8 cellular contexts compared by ENCODE assay signal in the genomic region with DNA sequence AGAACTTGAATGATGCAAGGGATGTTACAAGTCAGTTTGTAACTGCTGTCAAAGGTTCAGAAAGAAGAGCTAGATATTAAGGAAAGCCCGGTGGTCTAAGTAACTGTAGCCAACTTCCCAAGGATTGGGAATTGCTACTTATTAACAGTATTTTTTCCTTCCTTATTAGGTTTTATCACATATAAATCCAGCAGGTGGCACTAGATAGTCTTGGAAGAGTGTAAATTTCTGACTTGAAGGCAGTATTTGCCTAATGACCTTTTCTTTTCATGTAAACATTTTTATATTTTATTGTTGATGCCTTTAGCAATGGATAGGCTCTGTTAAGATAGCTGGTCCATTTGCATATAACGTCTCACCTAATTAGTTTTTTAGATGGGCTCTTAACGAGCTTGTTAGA. TPM values are rescaled to one million over a fixed set of nuclear protein-coding genes. Genes with fewer than 3 reads are reported as not detected.
DNase-seq lines count a peak whose midpoint lies in the region; ATAC-seq and TF ChIP-seq lines count a peak whose summit lies in the region.

No MANE protein-coding gene starts in this region.

- H3K27me3 Mint-ChIP-seq in CD8-positive, alpha-beta memory T cell: no peaks in the 10 kb centered on the region

- POLR2A ChIA-PET in HEK293 (lab: Yijun Ruan, JAX): no interaction called here
- POLR2A ChIA-PET in CD8-positive, alpha-beta memory T cell (lab: Charles Lee): no interaction called here

- no peaks in the 10 kb centered on the region for H3K4me1 Mint-ChIP-seq in CD8-positive, alpha-beta memory T cell

- no peak overlapping the region for H3K4me3 ChIP-seq in HEK293 (ENCODE audit: low read depth, low read length)
- no peak overlapping the region for H3K4me3 ChIP-seq in CD8-positive, alpha-beta memory T cell (ENCODE audit: low read length)

- no peak for ATAC-seq in GM18505 (IDR thresholded peaks at IDR 0.05; ENCODE audit: unreplicated experiment)

- TF ChIP-seq CTCF in HEK293 (tag by site-specific recombination; IDR thresholded peaks at IDR 0.05): no peak

- H3K36me3 ChIP-seq in HEK293 (ENCODE audit: control insufficient read depth in 2 of 2, insufficient read depth in 1 of 2, low read length in 2 of 2): peaks cover 55 to 70% of the 10 kb centered on the region in 2 experiments
- H3K36me3 ChIP-seq in CD8-positive, alpha-beta memory T cell (ENCODE audit: insufficient read depth, low read length): no peaks in the 10 kb centered on the region

- no peak overlapping the region for H3K27ac Mint-ChIP-seq in CD8-positive, alpha-beta memory T cell

- no peaks in the 10 kb centered on the region for H3K27me3 ChIP-seq in CD8-positive, alpha-beta memory T cell (ENCODE audit: insufficient read depth, low read length, poor library complexity, severe bottlenecking)

- H3K36me3 Mint-ChIP-seq in CD8-positive, alpha-beta memory T cell: no peaks in the 10 kb centered on the region

- no peak overlapping the region for H3K27ac ChIP-seq in HEK293 (ENCODE audit: extremely low read depth, low read depth, low read length)
- no peak overlapping the region for H3K27ac ChIP-seq in CD8-positive, alpha-beta memory T cell (ENCODE audit: low read depth, low read length)

- no peak for TF ChIP-seq POLR2A in GM18505 (IDR thresholded peaks at IDR 0.05; ENCODE audit: borderline replicate concordance, extremely low read depth, insufficient read depth, insufficient read length)

- H3K9me3 Mint-ChIP-seq in CD8-positive, alpha-beta memory T cell: no peaks in the 10 kb centered on the region

- CTCF ChIA-PET in HEK293 (lab: Yijun Ruan, JAX): interaction anchor here (0.5 to 2.1 kb wide), 26 partner anchors 8 to 796 kb away, joined by 3 to 18 read pairs (median 4); a partner anchor contains a TSS
- CTCF ChIA-PET in CD8-positive, alpha-beta memory T cell (lab: Charles Lee): interaction anchor here (0.7 to 1.9 kb wide), 15 partner anchors 8 to 760 kb away, joined by 3 to 12 read pairs (median 4); a partner anchor contains a TSS

- DNase-seq in AML-193 (lab: John Stamatoyannopoulos, UW): peak; percentile 18 to 37
- DNase-seq in SHP77 treated with DMSO at 0.1 percent for 48 hours (lab: John Stamatoyannopoulos, UW): peak; percentile 22
- peak; percentile 38 for DNase-seq in inferior parietal cortex (ENCODE audit: extremely low spot score)
- DNase-seq in occipital lobe (lab: John Stamatoyannopoulos, UW): no peak
- DNase-seq in CD8-positive, alpha-beta memory T cell: no peak
- DNase-seq in activated CD4-positive, alpha-beta T cell treated with anti-CD3 and anti-CD28 coated beads, Interleukin-2, amount 50 U/mL, for 1 hour: no peak

- H3K4me3 Mint-ChIP-seq in CD8-positive, alpha-beta memory T cell: no peak overlapping the region

- no peaks in the 10 kb centered on the region for H3K9me3 ChIP-seq in HEK293 (ENCODE audit: control insufficient read depth, insufficient read depth, low read depth, low read length)
- no peaks in the 10 kb centered on the region for H3K9me3 ChIP-seq in CD8-positive, alpha-beta memory T cell (ENCODE audit: low read length)

- H3K4me1 ChIP-seq in HEK293 (ENCODE audit: control insufficient read depth, insufficient read depth, low read length): no peaks in the 10 kb centered on the region
- H3K4me1 ChIP-seq in CD8-positive, alpha-beta memory T cell (ENCODE audit: insufficient read depth, low read length): no peaks in the 10 kb centered on the region

TF ChIP-seq in HEK293, 187 proteins besides CTCF, POLR2A, EP300 and RAD21:
- peak; percentile 35 for TF ChIP-seq ZNF654 (tag by site-specific recombination; IDR thresholded peaks at IDR 0.05; ENCODE audit: low read depth)
- no peak for TF ChIP-seq ZNF416 (tag by site-specific recombination; IDR thresholded peaks at IDR 0.05)
- TF ChIP-seq KLF10 (tag by site-specific recombination; IDR thresholded peaks at IDR 0.05): no peak
TF ChIP-seq in HEK293: peak in this region for 1.

RNA-seq across cellular contexts. Expression of a gene that starts 51.2 kb away (rescaled TPM):
- total RNA-seq in occipital lobe: 30.9 TPM
- total RNA-seq in CD8-positive, alpha-beta memory T cell: 10 to 100 TPM; 29.1 to 31.0 TPM
- 0.25 TPM for polyA plus RNA-seq in CD8-positive, alpha-beta memory T cell

Comparison
In these comparisons a context has a peak if more than half of its experiments do, and no peak if none do; other contexts are left out.
1. DNase-seq: peak in AML-193 (2 of 2), SHP77 treated with DMSO at 0.1 percent for 48 hours (single experiment) and inferior parietal cortex (single experiment); none in occipital lobe (single experiment), CD8-positive, alpha-beta memory T cell (0 of 5) and activated CD4-positive, alpha-beta T cell treated with anti-CD3 and anti-CD28 coated beads, Interleukin-2, amount 50 U/mL, for 1 hour (single experiment).